Comparison of ENCODE assay signal across 13 cellular contexts in genomic region chr6:154319231-154319858, GRCh38. TPM values are rescaled to one million over a fixed set of nuclear protein-coding genes. Genes with fewer than 3 reads are reported as not detected.
A peak's percentile ranks its signal among the peaks of the same experiment; 100 is the strongest.
DNase-seq lines count a peak whose midpoint lies in the region; ATAC-seq, FAIRE-seq and TF ChIP-seq lines count a peak whose summit lies in the region.
"Had no signal": no experiment of that assay in that cellular context is flagged by ENCODE, and none has a peak within 500 bp of the region (broad histone marks: within the 10 kb centered on the region; RNA-seq: fewer than 3 reads in every experiment).

No MANE protein-coding gene starts in this region.

- TF ChIP-seq CTCF in AG09309 (IDR thresholded peaks at IDR 0.05; ENCODE audit: control insufficient read depth, insufficient read depth, low read depth, low read length, missing control alignments) (no peak), adrenal gland (IDR thresholded peaks at IDR 0.05) (no peak)

- no peaks in the 10 kb centered on the region for H3K27me3 ChIP-seq in small intestine (ENCODE audit: control insufficient read depth in 2 of 2, insufficient read depth in 2 of 2, low read length in 2 of 2)
- no peaks in the 10 kb centered on the region for H3K27me3 ChIP-seq in adrenal gland
- H3K27me3 ChIP-seq: heart right ventricle, testis had no signal

- intact Hi-C loops in adrenal gland (cut with DNase I) = no loop called here

- ATAC-seq in GM21825 (IDR thresholded peaks at IDR 0.05; ENCODE audit: unreplicated experiment) = peak; percentile 61
- ATAC-seq: heart right ventricle had no signal

- H3K27ac ChIP-seq in small intestine (ENCODE audit: low read depth in 1 of 2, low read length in 1 of 2) (no peak overlapping the region), adrenal gland (no peak overlapping the region)
- H3K27ac ChIP-seq: heart right ventricle, testis had no signal

- H3K4me3 ChIP-seq in AG09309 (ENCODE audit: control insufficient read depth, low read depth, low read length) (no peak overlapping the region), small intestine (ENCODE audit: low read depth in 1 of 2, low read length in 2 of 2) (no peak overlapping the region), adrenal gland (no peak overlapping the region)
- H3K4me3 ChIP-seq: heart right ventricle, testis had no signal

- TF ChIP-seq POLR2A in adrenal gland (IDR thresholded peaks at IDR 0.05) = no peak

- H3K4me1 ChIP-seq in small intestine (ENCODE audit: control insufficient read depth in 2 of 2, insufficient read depth in 1 of 2, low read depth in 1 of 2, low read length in 1 of 2) = no peaks in the 10 kb centered on the region
- H3K4me1 ChIP-seq in adrenal gland (replicated peaks in 1 of 2) = peaks cover 0 to 6% of the 10 kb centered on the region in 2 donors
- H3K4me1 ChIP-seq: testis had no signal

- 41 to 65% (median 63%) methylated on average over 8 of the region's 8 CpGs for WGBS in small intestine, 3 donors
- 43 to 60% (median 53%) methylated on average over 8 of the region's 8 CpGs for whole genome bisulfite sequencing in adrenal gland, 4 donors

- FAIRE-seq in small intestine (lab: Jason Lieb, UNC) = no peak

- no peaks in the 10 kb centered on the region for H3K9me3 ChIP-seq in small intestine (ENCODE audit: control insufficient read depth, low read depth)
- no peaks in the 10 kb centered on the region for H3K9me3 ChIP-seq in adrenal gland (replicated peaks in 1 of 3)
- H3K9me3 ChIP-seq: heart right ventricle, testis had no signal

- DNase-seq in AG09309 (ENCODE audit: low read depth) (peak; percentile 76), OCI-M1 (lab: John Stamatoyannopoulos, UW) (peak; percentile 26), kidney glomerular epithelial cell (lab: John Stamatoyannopoulos, UW) (peak; percentile 74), NCI-H2171 treated with DMSO at 0.1 percent for 48 hours (lab: John Stamatoyannopoulos, UW) (no peak), HT-29 (ENCODE audit: low spot score) (no peak), small intestine (no peak), adrenal gland (no peak)
- DNase-seq: activated naive CD4-positive, alpha-beta T cell; DMS 273 treated with DMSO at 0.1 percent for 48 hours; heart right ventricle; Kasumi-1; testis had no signal

- H3K36me3 ChIP-seq in small intestine (ENCODE audit: control insufficient read depth in 2 of 2, insufficient read depth in 2 of 2, low read length in 2 of 2) = no peaks in the 10 kb centered on the region
- H3K36me3 ChIP-seq in adrenal gland (replicated peaks in 1 of 2) = no peaks in the 10 kb centered on the region
- H3K36me3 ChIP-seq: heart right ventricle had no signal

RNA-seq across cellular contexts. Expression of gene IPCEF1, which starts 37.3 kb away (rescaled TPM):
- 0.44 TPM in 1 of 2 replicates, not detected in the other for total RNA-seq in HT-29 (2014; rRNA removed; shearing (Covaris generic))
- polyA plus RNA-seq in small intestine = under 1 TPM; 0.45 to 0.81 (median 0.76) TPM
- 1 to 10 TPM in 3 of 8 donors, under 1 TPM in 4, not detected in 1; 0.28 to 1.2 (median 0.93) TPM for total RNA-seq in adrenal gland
- under 1 TPM; 0.07 to 0.62 (median 0.16) TPM for polyA plus RNA-seq in adrenal gland

Comparison
In these comparisons a context has a peak if more than half of its experiments do, and no peak if none do; other contexts are left out.
1. DNase-seq: peak in AG09309 (single experiment), OCI-M1 (single experiment) and kidney glomerular epithelial cell (single experiment); none in NCI-H2171 treated with DMSO at 0.1 percent for 48 hours (single experiment), HT-29 (single experiment), small intestine (single experiment) and adrenal gland (0 of 7).